In the genomic region with DNA sequence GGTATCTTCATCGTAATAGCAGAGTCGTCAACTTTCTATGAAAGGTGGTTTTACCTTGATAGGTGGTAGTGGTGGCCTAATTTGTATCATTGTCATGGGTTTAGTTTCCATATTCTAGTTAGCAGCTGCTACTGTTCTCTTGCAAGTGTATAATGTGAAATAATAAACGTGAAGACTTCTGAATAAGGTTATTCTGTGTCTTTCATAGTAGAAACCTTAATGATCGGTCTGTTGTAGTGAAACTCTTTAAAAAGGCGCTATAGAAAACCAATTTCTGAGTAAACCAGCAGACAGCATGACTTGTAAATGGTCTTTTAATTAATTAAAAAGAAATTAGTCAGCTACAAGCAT, we compare ENCODE assay signal across 8 cellular contexts. TPM values are rescaled to one million over a fixed set of nuclear protein-coding genes. Genes with fewer than 3 reads are reported as not detected.
DNase-seq lines count a peak whose midpoint lies in the region; ATAC-seq and TF ChIP-seq lines count a peak whose summit lies in the region.

No MANE protein-coding gene starts in this region.

- peaks cover 0 to 39% of the 10 kb centered on the region in 2 donors for H3K36me3 ChIP-seq in gastrocnemius medialis

- no peak for ATAC-seq in gastrocnemius medialis
- ATAC-seq in GM21619 (IDR thresholded peaks at IDR 0.05; ENCODE audit: unreplicated experiment), result no peak

- H3K27ac ChIP-seq in VCaP (peak overlapping the region; percentile 97), gastrocnemius medialis (peak overlapping the region; percentile 66 to 90 (median 76))

- DNase-seq in GM13977 (ENCODE audit: low spot score) (peak; percentile 12), foreskin fibroblast (no peak), gastrocnemius medialis (no peak), midbrain (lab: John Stamatoyannopoulos, UW) (no peak), NCI-H774 (lab: John Stamatoyannopoulos, UW) (no peak), NCI-H526 treated with DMSO at 0.1 percent for 48 hours (lab: John Stamatoyannopoulos, UW) (no peak)

- no peaks in the 10 kb centered on the region for H3K27me3 ChIP-seq in gastrocnemius medialis

- H3K9me3 ChIP-seq in gastrocnemius medialis, result no peaks in the 10 kb centered on the region

- TF ChIP-seq POLR2A in gastrocnemius medialis (IDR thresholded peaks at IDR 0.05), result no peak

- in situ Hi-C loops in GM13977 (cut with MboI; ENCODE audit: low pct_unique_long_range_greater_than_20kb, low sequenced_read_pairs, unreplicated experiment), result no loop called here
- in situ Hi-C loops in gastrocnemius medialis (cut with MboI; ENCODE audit: low sequenced_read_pairs in 4 of 4), result no loop called here

- TF ChIP-seq CTCF in GM13977 (IDR thresholded peaks at IDR 0.05; ENCODE audit: extremely low read depth, insufficient read depth, missing control alignments) (no peak), VCaP (conservative IDR thresholded peaks at IDR 0.05) (no peak), foreskin fibroblast (IDR thresholded peaks at IDR 0.05; ENCODE audit: low read depth, low read length) (no peak), gastrocnemius medialis (IDR thresholded peaks at IDR 0.05 in 4 of 5, conservative IDR thresholded peaks at IDR 0.05 in 1 of 5) (no peak)

- intact Hi-C loops in gastrocnemius medialis (cut with DNase I; ENCODE audit: low total_unique reads), result no loop called here

- H3K4me1 ChIP-seq in gastrocnemius medialis, result peaks cover 12 to 19% of the 10 kb centered on the region in 2 donors

- H3K4me3 ChIP-seq in foreskin fibroblast (ENCODE audit: low read depth in 1 of 2, low read length in 2 of 2) (peak overlapping the region; percentile 91 to 98), gastrocnemius medialis (peak overlapping the region; percentile 54 to 71 (median 68))

RNA-seq across cellular contexts. Expression of a gene that starts 1.6 kb away (rescaled TPM):
- total RNA-seq in gastrocnemius medialis, result 100 to 1,000 TPM; 102 to 191 (median 170) TPM

RNA-seq across cellular contexts. Expression of a gene that starts 11.6 kb away (rescaled TPM):
- total RNA-seq in gastrocnemius medialis, result 1 to 10 TPM; 1.4 to 5.2 (median 3.3) TPM

RNA-seq across cellular contexts. Expression of a gene that starts 33.3 kb away (rescaled TPM):
- 10 to 100 TPM in 3 of 4 donors, 1 to 10 TPM in 1; 8.9 to 37.3 (median 31.0) TPM for total RNA-seq in gastrocnemius medialis

RNA-seq across cellular contexts. Expression of a gene that starts 34.0 kb away (rescaled TPM):
- 10 to 100 TPM; 11.4 to 29.1 (median 21.1) TPM for total RNA-seq in gastrocnemius medialis
